Comparison of ENCODE assay signal across 8 cellular contexts in genomic region chr13:31045621-31046081, GRCh38.
DNase-seq lines count a peak whose midpoint lies in the region; ATAC-seq and TF ChIP-seq lines count a peak whose summit lies in the region.

No MANE protein-coding gene starts in this region.

- TF ChIP-seq CTCF in ascending aorta (IDR thresholded peaks at IDR 0.05) (no peak), BE2C (IDR thresholded peaks at IDR 0.05; ENCODE audit: low read depth, low read length) (no peak)

- peak overlapping the region; percentile 23 to 43 for H3K27ac ChIP-seq in ascending aorta

- H3K4me1 ChIP-seq in ascending aorta: peaks cover 0 to 2% of the 10 kb centered on the region in 2 donors
- H3K4me1 ChIP-seq in BE2C: peaks cover 19% of the 10 kb centered on the region

- H3K9me3 ChIP-seq in ascending aorta (no peaks in the 10 kb centered on the region), BE2C (no peaks in the 10 kb centered on the region)

- H3K4me3 ChIP-seq in ascending aorta (no peak overlapping the region), BE2C (ENCODE audit: low read depth, low read length) (no peak overlapping the region)

- intact Hi-C loops in ascending aorta (cut with DNase I) (loop anchor here (2.0 kb wide), 4 partner anchors 137 to 913 kb away; partner anchors contain the start of gene USPL1), left colon (cut with DNase I, micrococcal nuclease) (no loop called here)

- H3K27me3 ChIP-seq in ascending aorta: no peaks in the 10 kb centered on the region
- H3K27me3 ChIP-seq in BE2C: no peaks in the 10 kb centered on the region

- H3K36me3 ChIP-seq in ascending aorta (no peaks in the 10 kb centered on the region), BE2C (no peaks in the 10 kb centered on the region)

- ATAC-seq in HG03066 (IDR thresholded peaks at IDR 0.05; ENCODE audit: low read depth, unreplicated experiment) (peak; percentile 48), left colon (peak; percentile 87)

- DNase-seq in DMS153 treated with DMSO at 0.1 percent for 48 hours (lab: John Stamatoyannopoulos, UW; ENCODE audit: unreplicated experiment) (peak; percentile 41), T-helper 22 cell (ENCODE audit: low read depth) (peak; percentile 55), ascending aorta (ENCODE audit: low spot score in 2 of 2) (peak; percentile 19 to 80), left colon (peak; percentile 77 to 88), NCI-H748 treated with DMSO at 0.1 percent for 48 hours (lab: John Stamatoyannopoulos, UW) (no peak), BE2C (no peak)
- DNase-seq in stimulated activated CD8-positive, alpha-beta memory T cell treated with anti-CD3 and anti-CD28 coated beads, Interleukin-12 subunit alpha, Interleukin-12 subunit beta, amount 100 ng/mL, for 4 hours (ENCODE audit: low read depth): peak; percentile 57

Comparison
In these comparisons a context has a peak if more than half of its experiments do, and no peak if none do; other contexts are left out.
1. DNase-seq: peak in DMS153 treated with DMSO at 0.1 percent for 48 hours (single experiment), T-helper 22 cell (single experiment), ascending aorta (2 of 2), left colon (2 of 2) and stimulated activated CD8-positive, alpha-beta memory T cell treated with anti-CD3 and anti-CD28 coated beads, Interleukin-12 subunit alpha, Interleukin-12 subunit beta, amount 100 ng/mL, for 4 hours (single experiment); none in NCI-H748 treated with DMSO at 0.1 percent for 48 hours (single experiment) and BE2C (single experiment).